4 cellular contexts compared by ENCODE assay signal in genomic region chr5:177724858-177725257, GRCh38. TPM values are rescaled to one million over a fixed set of nuclear protein-coding genes. Genes with fewer than 3 reads are reported as not detected.
"Had no signal": no experiment of that assay in that cellular context is flagged by ENCODE, and none has a peak within 500 bp of the region (broad histone marks: within the 10 kb centered on the region; RNA-seq: fewer than 3 reads in every experiment).

No MANE protein-coding gene starts in this region.

RNA-seq across cellular contexts. Expression of gene FAM153A, which starts 57.8 kb away (rescaled TPM):
- total RNA-seq: kidney epithelial cell, lung microvascular endothelial cell had no signal
- polyA plus RNA-seq: immature natural killer cell, mammary epithelial cell had no signal
